26 cellular contexts compared by ENCODE assay signal in the genomic region with DNA sequence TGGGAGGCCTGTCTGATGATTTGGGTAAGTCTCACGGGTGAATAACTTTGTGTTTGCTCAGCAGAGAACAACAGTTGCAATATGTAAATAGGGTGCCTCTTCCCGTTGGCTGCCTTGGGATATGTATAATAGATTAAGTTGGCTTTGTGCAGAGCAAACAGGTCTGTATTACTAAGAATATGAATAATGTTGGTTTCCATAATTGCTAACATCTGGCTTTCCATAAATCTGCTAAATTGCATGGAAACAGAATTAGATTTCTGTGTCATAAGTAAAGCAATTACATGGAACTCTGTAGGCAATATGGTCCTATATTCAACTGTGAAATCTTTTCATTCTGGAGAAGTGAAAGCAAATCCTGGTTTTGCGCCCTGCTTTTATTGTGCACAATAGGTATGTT.
A peak's percentile ranks its signal among the peaks of the same experiment; 100 is the strongest.
DNase-seq lines count a peak whose midpoint lies in the region; ATAC-seq and TF ChIP-seq lines count a peak whose summit lies in the region.
"Had no signal": no experiment of that assay in that cellular context is flagged by ENCODE, and none has a peak within 500 bp of the region (broad histone marks: within the 10 kb centered on the region; RNA-seq: fewer than 3 reads in every experiment).

No MANE protein-coding gene starts in this region.

- POLR2A ChIA-PET in OCI-LY7 (lab: Charles Lee) = no interaction called here

- H3K27ac ChIP-seq in OCI-LY7 (ENCODE audit: low read depth, low read length, poor library complexity, severe bottlenecking) (no peak overlapping the region), foreskin keratinocyte (no peak overlapping the region), gastroesophageal sphincter (no peak overlapping the region)
- H3K27ac ChIP-seq: GM23248, SJSA1, thyroid gland had no signal

- no peaks in the 10 kb centered on the region for H4K20me1 ChIP-seq in OCI-LY7 (ENCODE audit: insufficient read depth, low read length)

- H3K4me2 ChIP-seq in OCI-LY7 (ENCODE audit: low read length) = peak overlapping the region; percentile 32; the same call in 1 of the 2 replicates

- H3K9me3 Mint-ChIP-seq in stimulated activated effector memory CD8-positive, alpha-beta T cell treated with anti-CD3 and anti-CD28 coated beads, Interleukin-12 subunit alpha, Interleukin-12 subunit beta, amount 100 ng/mL, for 72 hours = peaks cover 8% of the 10 kb centered on the region
- H3K9me3 Mint-ChIP-seq: CD4-positive, alpha-beta T cell; dendritic cell treated with granulocyte-macrophage colony-stimulating factor and Interleukin-4, amounts not matched to agents 40 ng/mL and 50 ng/mL, for 4 days had no signal

- H3K4me1 Mint-ChIP-seq in stimulated activated effector memory CD8-positive, alpha-beta T cell treated with anti-CD3 and anti-CD28 coated beads, Interleukin-12 subunit alpha, Interleukin-12 subunit beta, amount 100 ng/mL, for 72 hours = no peaks in the 10 kb centered on the region
- H3K4me1 Mint-ChIP-seq: activated CD4-positive, alpha-beta T cell treated with anti-CD3 and anti-CD28 coated beads for 36 hours; stimulated activated naive CD8-positive, alpha-beta T cell treated with anti-CD3 and anti-CD28 coated beads, Interleukin-15, amount 100 ng/mL, for 72 hours had no signal

- no peaks in the 10 kb centered on the region for H3K79me2 ChIP-seq in OCI-LY7 (ENCODE audit: insufficient read depth, low read depth, low read length)

- H3K9me3 ChIP-seq in OCI-LY7 (ENCODE audit: low read length) (no peaks in the 10 kb centered on the region), gastroesophageal sphincter (no peaks in the 10 kb centered on the region)
- H3K9me3 ChIP-seq: SJSA1, thyroid gland had no signal

- CTCF ChIA-PET in OCI-LY7 (lab: Charles Lee; ENCODE audit: unreplicated experiment) = no interaction called here

- H3K4me3 Mint-ChIP-seq in stimulated activated effector memory CD8-positive, alpha-beta T cell treated with anti-CD3 and anti-CD28 coated beads, Interleukin-12 subunit alpha, Interleukin-12 subunit beta, amount 100 ng/mL, for 72 hours = no peak overlapping the region
- H3K4me3 Mint-ChIP-seq: activated CD4-positive, alpha-beta T cell treated with anti-CD3 and anti-CD28 coated beads for 36 hours; CD4-positive, alpha-beta T cell; dendritic cell treated with granulocyte-macrophage colony-stimulating factor and Interleukin-4, amounts not matched to agents 40 ng/mL and 50 ng/mL, for 4 days; IgD-negative memory B cell; stimulated activated naive CD8-positive, alpha-beta T cell treated with anti-CD3 and anti-CD28 coated beads, Interleukin-15, amount 100 ng/mL, for 72 hours had no signal

- whole genome bisulfite sequencing in gastroesophageal sphincter (ENCODE audit: low coverage in 1 of 2), 2 donors = 49 to 66% methylated on average over 3 of the region's 3 CpGs

- H3K4me1 ChIP-seq in OCI-LY7 (ENCODE audit: insufficient read depth, low read length, poor library complexity, severe bottlenecking) = no peaks in the 10 kb centered on the region
- H3K4me1 ChIP-seq in foreskin keratinocyte = peaks cover 27% of the 10 kb centered on the region
- H3K4me1 ChIP-seq in gastroesophageal sphincter = peaks cover 0 to 12% (median 2%) of the 10 kb centered on the region in 3 donors
- H3K4me1 ChIP-seq: SJSA1 had no signal

- no peaks in the 10 kb centered on the region for H3K36me3 Mint-ChIP-seq in stimulated activated effector memory CD8-positive, alpha-beta T cell treated with anti-CD3 and anti-CD28 coated beads, Interleukin-12 subunit alpha, Interleukin-12 subunit beta, amount 100 ng/mL, for 72 hours
- H3K36me3 Mint-ChIP-seq: IgD-negative memory B cell had no signal

- no peaks in the 10 kb centered on the region for H3K36me3 ChIP-seq in OCI-LY7 (ENCODE audit: insufficient read depth, low read length)
- H3K36me3 ChIP-seq in gastroesophageal sphincter = no peaks in the 10 kb centered on the region
- H3K36me3 ChIP-seq: SJSA1, thyroid gland had no signal

- TF ChIP-seq CTCF in OCI-LY7 (conservative IDR thresholded peaks at IDR 0.05; ENCODE audit: low read length) (no peak), foreskin keratinocyte (conservative IDR thresholded peaks at IDR 0.05) (no peak), gastroesophageal sphincter (IDR thresholded peaks at IDR 0.05) (no peak)

- H2AFZ ChIP-seq in OCI-LY7 (ENCODE audit: low read length) = no peak overlapping the region; the same call in 1 of the 2 replicates
- H2AFZ ChIP-seq: GM23248 had no signal

- ATAC-seq in foreskin keratinocyte = peak; percentile 28
- ATAC-seq in gastroesophageal sphincter = no peak
- no peak for ATAC-seq in stimulated activated effector memory CD8-positive, alpha-beta T cell treated with anti-CD3 and anti-CD28 coated beads, Interleukin-12 subunit alpha, Interleukin-12 subunit beta, amount 100 ng/mL, for 72 hours
- no peak for ATAC-seq in HG03045 (IDR thresholded peaks at IDR 0.05; ENCODE audit: unreplicated experiment)
- ATAC-seq: activated CD4-positive, alpha-beta T cell treated with anti-CD3 and anti-CD28 coated beads for 36 hours; sciatic nerve; stimulated activated naive CD8-positive, alpha-beta T cell treated with anti-CD3 and anti-CD28 coated beads, Interleukin-15, amount 100 ng/mL, for 72 hours had no signal

- no peak for TF ChIP-seq POLR2A in gastroesophageal sphincter (IDR thresholded peaks at IDR 0.05)

- no peak overlapping the region for H3K4me3 ChIP-seq in OCI-LY7 (ENCODE audit: low read depth, low read length, poor library complexity, severe bottlenecking)
- H3K4me3 ChIP-seq in gastroesophageal sphincter = no peak overlapping the region
- H3K4me3 ChIP-seq: GM23248, SJSA1, thyroid gland had no signal

- H3K27me3 ChIP-seq in foreskin keratinocyte (no peaks in the 10 kb centered on the region), gastroesophageal sphincter (no peaks in the 10 kb centered on the region)
- H3K27me3 ChIP-seq: SJSA1, thyroid gland had no signal

- no peaks in the 10 kb centered on the region; the same call in none of the 2 replicates for H3K9me2 ChIP-seq in OCI-LY7 (ENCODE audit: insufficient read depth, low read length)

- BruUV-seq in OCI-LY7 (replicated peaks; lab: Mats Ljungman, UMichigan) = no TSS peak

- TF ChIP-seq EP300 in gastroesophageal sphincter (IDR thresholded peaks at IDR 0.05) = no peak

- no peak overlapping the region for H3K27ac Mint-ChIP-seq in stimulated activated effector memory CD8-positive, alpha-beta T cell treated with anti-CD3 and anti-CD28 coated beads, Interleukin-12 subunit alpha, Interleukin-12 subunit beta, amount 100 ng/mL, for 72 hours
- H3K27ac Mint-ChIP-seq: activated CD4-positive, alpha-beta T cell treated with anti-CD3 and anti-CD28 coated beads for 36 hours; CD4-positive, alpha-beta T cell; dendritic cell treated with granulocyte-macrophage colony-stimulating factor and Interleukin-4, amounts not matched to agents 40 ng/mL and 50 ng/mL, for 4 days; IgD-negative memory B cell; stimulated activated naive CD8-positive, alpha-beta T cell treated with anti-CD3 and anti-CD28 coated beads, Interleukin-15, amount 100 ng/mL, for 72 hours had no signal

- intact Hi-C loops in OCI-LY7 (cut with micrococcal nuclease; ENCODE audit: unreplicated experiment) = no loop called here

- peak; percentile 35 for DNase-seq in COR-L47 (lab: John Stamatoyannopoulos, UW)
- DNase-seq in NCI-H1694 (lab: John Stamatoyannopoulos, UW) = peak; percentile 87
- DNase-seq in OCI-LY7 (ENCODE audit: low spot score) = no peak
- DNase-seq in foreskin keratinocyte = peak in 1 of 2 donors; percentile 47
- DNase-seq in stimulated activated effector memory CD8-positive, alpha-beta T cell treated with anti-CD3 and anti-CD28 coated beads, Interleukin-12 subunit alpha, Interleukin-12 subunit beta, amount 100 ng/mL, for 72 hours (ENCODE audit: low spot score in 2 of 2) = no peak
- DNase-seq: activated CD4-positive, alpha-beta T cell treated with anti-CD3 and anti-CD28 coated beads for 36 hours; activated naive CD4-positive, alpha-beta T cell treated with anti-CD3 and anti-CD28 coated beads, Interleukin-2, amount 50 U/mL, for 16 hours; activated T-cell treated with anti-CD3 and anti-CD28 coated beads, Interleukin-2, amount 50 U/mL, for 48 hours; caudate nucleus; CD4-positive, alpha-beta T cell; DMS153; GDM1; GM23248; kidney glomerular epithelial cell; NCI-H1436; NCI-H2227 treated with DMSO at 0.1 percent for 48 hours; stimulated activated CD4-positive, alpha-beta T cell treated with anti-CD3 and anti-CD28 coated beads, Interleukin-15, amount 100 ng/mL, for 24 hours; stimulated activated naive CD8-positive, alpha-beta T cell treated with anti-CD3 and anti-CD28 coated beads, Interleukin-15, amount 100 ng/mL, for 72 hours; T-helper 2 cell; thyroid gland had no signal

Comparison
In these comparisons a context has a peak if more than half of its experiments do, and no peak if none do; other contexts are left out.
1. DNase-seq: peak in COR-L47 (single experiment) and NCI-H1694 (single experiment); none in OCI-LY7 (single experiment) and stimulated activated effector memory CD8-positive, alpha-beta T cell treated with anti-CD3 and anti-CD28 coated beads, Interleukin-12 subunit alpha, Interleukin-12 subunit beta, amount 100 ng/mL, for 72 hours (0 of 2).